In genomic region chr1:22875851-22876250, GRCh38 we compare ENCODE assay signal across 29 cellular contexts.
DNase-seq lines count a peak whose midpoint lies in the region; ATAC-seq and TF ChIP-seq lines count a peak whose summit lies in the region.
"Had no signal": no experiment of that assay in that cellular context is flagged by ENCODE, and none has a peak within 500 bp of the region (broad histone marks: within the 10 kb centered on the region; RNA-seq: fewer than 3 reads in every experiment).

No MANE protein-coding gene starts in this region.

- H3K4me3 ChIP-seq in SJCRH30 (no peak overlapping the region), endodermal cell (ENCODE audit: low read length) (no peak overlapping the region)
- H3K4me3 ChIP-seq: BLaER1, ovary, Peyer's patch, right lobe of liver, tibial artery had no signal

- 83 to 89% methylated on average over 2 to 5 of the region's 5 CpGs for WGBS in endodermal cell (ENCODE audit: insufficient coverage in 1 of 2, insufficient read length in 1 of 2), 2 experiments

- H3K36me3 Mint-ChIP-seq in endodermal cell (ENCODE audit: low read depth) (peaks cover 14% of the 10 kb centered on the region), nephron progenitor cell (ENCODE audit: low read depth) (peaks cover 11% of the 10 kb centered on the region), type B pancreatic cell (no peaks in the 10 kb centered on the region)
- H3K36me3 Mint-ChIP-seq: activated naive CD8-positive, alpha-beta T cell treated with anti-CD3 and anti-CD28 coated beads for 36 hours; memory B cell; naive B cell had no signal

- H3K4me3 Mint-ChIP-seq in endodermal cell (no peak overlapping the region), nephron progenitor cell (no peak overlapping the region), type B pancreatic cell (peak overlapping the region; percentile 17)
- H3K4me3 Mint-ChIP-seq: activated naive CD8-positive, alpha-beta T cell treated with anti-CD3 and anti-CD28 coated beads for 36 hours; activated T-cell treated with anti-CD3 and anti-CD28 coated beads, Interleukin-2, amount 50 U/mL, for 24 hours; memory B cell; naive B cell had no signal

- peaks cover 55% of the 10 kb centered on the region for H3K4me1 ChIP-seq in SJCRH30
- no peaks in the 10 kb centered on the region for H3K4me1 ChIP-seq in endodermal cell (ENCODE audit: control insufficient read depth, insufficient read depth, low read length)
- H3K4me1 ChIP-seq: Peyer's patch, right lobe of liver had no signal

- no peak overlapping the region for H3K9ac ChIP-seq in endodermal cell (ENCODE audit: extremely low read depth, low read length, poor library complexity, severe bottlenecking)
- H3K9ac ChIP-seq: BLaER1 had no signal

- H3K27ac ChIP-seq in SJCRH30 (peak overlapping the region; percentile 91), endodermal cell (ENCODE audit: low read depth, low read length) (peak overlapping the region; percentile 52)
- H3K27ac ChIP-seq: BLaER1, Peyer's patch, right lobe of liver, tibial artery, VCaP had no signal

- no peaks in the 10 kb centered on the region for H3K9me3 Mint-ChIP-seq in endodermal cell
- no peaks in the 10 kb centered on the region for H3K9me3 Mint-ChIP-seq in nephron progenitor cell
- H3K9me3 Mint-ChIP-seq in type B pancreatic cell, result no peaks in the 10 kb centered on the region
- H3K9me3 Mint-ChIP-seq: activated naive CD8-positive, alpha-beta T cell treated with anti-CD3 and anti-CD28 coated beads for 36 hours; activated T-cell treated with anti-CD3 and anti-CD28 coated beads, Interleukin-2, amount 50 U/mL, for 24 hours; memory B cell; naive B cell had no signal

- H3K27ac Mint-ChIP-seq in endodermal cell (peak overlapping the region; percentile 1), nephron progenitor cell (peak overlapping the region; percentile 6), type B pancreatic cell (peak overlapping the region; percentile 32)
- H3K27ac Mint-ChIP-seq: activated naive CD8-positive, alpha-beta T cell treated with anti-CD3 and anti-CD28 coated beads for 36 hours; activated T-cell treated with anti-CD3 and anti-CD28 coated beads, Interleukin-2, amount 50 U/mL, for 24 hours; memory B cell; naive B cell had no signal

- H3K4me1 Mint-ChIP-seq in endodermal cell (peaks cover 5% of the 10 kb centered on the region), nephron progenitor cell (peaks cover 46% of the 10 kb centered on the region), type B pancreatic cell (ENCODE audit: unreplicated experiment) (peaks cover 20% of the 10 kb centered on the region)
- H3K4me1 Mint-ChIP-seq: activated naive CD8-positive, alpha-beta T cell treated with anti-CD3 and anti-CD28 coated beads for 36 hours; memory B cell; naive B cell had no signal

- TF ChIP-seq CTCF in endodermal cell (conservative IDR thresholded peaks at IDR 0.05), result no peak
- no peak for TF ChIP-seq CTCF in nephron progenitor cell (IDR thresholded peaks at IDR 0.05)
- no peak for TF ChIP-seq CTCF in type B pancreatic cell (conservative IDR thresholded peaks at IDR 0.05)

- DNase-seq in SJCRH30 (peak; percentile 77 to 81), endodermal cell (no peak), nephron progenitor cell (peak; percentile 19), type B pancreatic cell (ENCODE audit: extremely low spot score, unreplicated experiment) (no peak), NCI-H1930 (lab: John Stamatoyannopoulos, UW) (no peak), GM03348 (ENCODE audit: low spot score) (no peak)
- DNase-seq: activated CD4-positive, alpha-beta T cell treated with anti-CD3 and anti-CD28 coated beads for 48 hours; activated gamma-delta T cell; activated naive CD8-positive, alpha-beta T cell treated with anti-CD3 and anti-CD28 coated beads for 36 hours; activated T-cell treated with anti-CD3 and anti-CD28 coated beads, Interleukin-2, amount 50 U/mL, for 24 hours; effector CD8-positive, alpha-beta T cell; left colon; MM.1S; naive B cell; NCI-H1105 treated with DMSO at 0.1 percent for 48 hours; NCI-H2029; NCI-H526 treated with DMSO at 0.1 percent for 48 hours; ovary; Peyer's patch; right lobe of liver; SIG-M5; stimulated activated CD4-positive, alpha-beta T cell treated with anti-CD3 and anti-CD28 coated beads, Interleukin-4, amount 100 ng/mL, for 1 hour; T-helper 9 cell; tibial artery had no signal

- 0 out of 2 replicates have a peak, but pooled peaks cover 2% of the 10 kb centered on the region for H3K36me3 ChIP-seq in SJCRH30
- peaks cover 20% of the 10 kb centered on the region for H3K36me3 ChIP-seq in endodermal cell (ENCODE audit: control insufficient read depth, insufficient read depth, low read length)
- H3K36me3 ChIP-seq: BLaER1, ovary, Peyer's patch, right lobe of liver, tibial artery had no signal

- ATAC-seq in HG02763 (IDR thresholded peaks at IDR 0.05; ENCODE audit: unreplicated experiment), result no peak
- ATAC-seq: HCT116, left colon, right lobe of liver had no signal

- H3K9me3 ChIP-seq in SJCRH30 (replicated peaks) (no peaks in the 10 kb centered on the region), endodermal cell (ENCODE audit: control insufficient read depth, low read length) (no peaks in the 10 kb centered on the region)
- H3K9me3 ChIP-seq: BLaER1, ovary, Peyer's patch, right lobe of liver, tibial artery had no signal

- no peaks in the 10 kb centered on the region for H3K27me3 Mint-ChIP-seq in endodermal cell (ENCODE audit: insufficient read depth)
- H3K27me3 Mint-ChIP-seq in nephron progenitor cell (ENCODE audit: low read depth, poor library complexity), result peaks cover 44% of the 10 kb centered on the region
- H3K27me3 Mint-ChIP-seq in type B pancreatic cell, result no peaks in the 10 kb centered on the region
- H3K27me3 Mint-ChIP-seq: activated naive CD8-positive, alpha-beta T cell treated with anti-CD3 and anti-CD28 coated beads for 36 hours; activated T-cell treated with anti-CD3 and anti-CD28 coated beads, Interleukin-2, amount 50 U/mL, for 24 hours had no signal

- H3K27me3 ChIP-seq in SJCRH30 (no peaks in the 10 kb centered on the region), endodermal cell (ENCODE audit: control insufficient read depth, insufficient read depth, low read length, poor library complexity, severe bottlenecking) (no peaks in the 10 kb centered on the region)
- H3K27me3 ChIP-seq: BLaER1, ovary, Peyer's patch, right lobe of liver had no signal

Comparison
In these comparisons a context has a peak if more than half of its experiments do, and no peak if none do; other contexts are left out.
1. DNase-seq: peak in SJCRH30 (2 of 2) and nephron progenitor cell (single experiment); none in endodermal cell (single experiment), type B pancreatic cell (single experiment), NCI-H1930 (0 of 2) and GM03348 (single experiment).
2. Peak in every context shown above with its lines, with median percentiles within 50 percentile points of each other: H3K27ac Mint-ChIP-seq.